8 cellular contexts compared by ENCODE assay signal in the genomic region with DNA sequence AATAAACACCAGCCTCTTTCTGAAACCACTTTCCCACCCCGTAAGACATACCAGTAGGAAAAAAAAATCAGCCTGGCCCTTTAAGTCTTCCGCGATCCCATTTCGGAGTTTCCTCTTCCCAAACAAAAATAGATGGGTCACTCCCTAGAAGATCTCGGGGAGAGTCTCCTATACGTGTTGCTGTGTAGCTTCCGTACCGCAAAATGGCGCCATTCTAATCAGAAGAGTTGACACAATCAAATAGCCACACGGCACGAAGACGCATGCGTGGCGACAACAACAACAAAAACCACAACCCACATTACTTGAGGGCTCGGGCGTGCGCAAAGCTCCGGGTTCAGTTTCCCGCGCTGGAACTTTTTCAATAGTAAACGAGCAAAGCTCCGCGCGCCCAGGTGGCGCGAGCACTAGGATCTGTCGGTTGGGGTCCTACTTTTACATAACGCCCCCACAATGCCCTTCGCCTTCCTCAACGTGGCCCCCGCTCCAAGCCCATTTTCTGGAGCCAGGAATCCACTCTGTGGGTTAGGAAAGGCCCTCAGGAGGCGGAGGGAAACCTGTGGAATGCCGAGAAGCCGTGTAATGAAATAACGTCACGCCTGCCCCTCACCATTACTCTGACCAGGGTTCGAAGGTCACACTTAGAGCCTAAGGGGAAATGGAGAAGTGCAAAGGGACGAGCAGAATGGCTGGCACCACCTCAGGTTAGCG. TPM values are rescaled to one million over a fixed set of nuclear protein-coding genes. Genes with fewer than 3 reads are reported as not detected.
DNase-seq lines count a peak whose midpoint lies in the region; ATAC-seq and TF ChIP-seq lines count a peak whose summit lies in the region.

A gene (minus strand): TSS at position 208 of the 711 bp plus-strand sequence. CDS start 519 bp downstream, outside the sequence.

- H3K9me3 ChIP-seq in lung (ENCODE audit: control insufficient read depth in 2 of 2, insufficient read depth in 1 of 2, low read length in 1 of 2): no peaks in the 10 kb centered on the region

- peaks cover 11 to 31% of the 10 kb centered on the region in 2 donors for H3K36me3 ChIP-seq in lung (ENCODE audit: control insufficient read depth in 2 of 2, insufficient read depth in 2 of 2, low read length in 2 of 2)

- WGBS in lung, 2 donors: 0% methylated on average over 39 of the region's 39 CpGs

- no peaks in the 10 kb centered on the region for H3K27me3 ChIP-seq in lung (ENCODE audit: control insufficient read depth, insufficient read depth)

- H3K4me1 ChIP-seq in lung (ENCODE audit: control insufficient read depth in 2 of 2, insufficient read depth in 2 of 2, low read length in 2 of 2): peaks cover 4 to 11% of the 10 kb centered on the region in 2 donors

- ATAC-seq in GM18519 (IDR thresholded peaks at IDR 0.05; ENCODE audit: low FRiP score, unreplicated experiment) (peak; percentile 5), lung (ENCODE audit: insufficient read depth, low FRiP score) (peak; percentile 68), HG02623 (IDR thresholded peaks at IDR 0.05; ENCODE audit: unreplicated experiment) (no peak)

- DNase-seq in HUDEP-2 (lab: John Stamatoyannopoulos, UW; ENCODE audit: unreplicated experiment in 76 of 76) (peak in 74 of 76 experiments; percentile 74 to 97 (median 92)), NOMO-1 treated with DMSO at 0.1 percent for 48 hours (lab: John Stamatoyannopoulos, UW; ENCODE audit: unreplicated experiment) (peak; percentile 89), lung (ENCODE audit: low spot score) (peak; percentile 91)
- peak; percentile 90 for DNase-seq in activated CD8-positive, alpha-beta memory T cell treated with anti-CD3 and anti-CD28 coated beads for 24 hours
- peak; percentile 87 for DNase-seq in effector CD4-positive, alpha-beta T cell
- DNase-seq in stimulated activated CD4-positive, alpha-beta T cell treated with anti-CD3 and anti-CD28 coated beads, TNF-alpha, amount 100 ng/mL, for 1 hour (ENCODE audit: low read depth in 3 of 3, low spot score in 1 of 3): peak; percentile 73 to 75 (median 74)

- peak within 1 kb of the TSS; percentile 89 to 96 for H3K27ac ChIP-seq in lung (ENCODE audit: low read depth in 1 of 2, low read length in 1 of 2)

- H3K4me3 ChIP-seq in lung: peak within 1 kb of the TSS; percentile 84

- TF ChIP-seq CTCF in lung (IDR thresholded peaks at IDR 0.05; ENCODE audit: control extremely low read depth, extremely low read depth): no peak

RNA-seq across cellular contexts. Expression of the gene that starts here (rescaled TPM):
- 10 to 100 TPM; 13.3 to 16.6 TPM for total RNA-seq in lung
- 10 to 100 TPM; 12.7 to 15.7 TPM for polyA plus RNA-seq in lung
